Comparison of ENCODE assay signal across 8 cellular contexts in the genomic region with DNA sequence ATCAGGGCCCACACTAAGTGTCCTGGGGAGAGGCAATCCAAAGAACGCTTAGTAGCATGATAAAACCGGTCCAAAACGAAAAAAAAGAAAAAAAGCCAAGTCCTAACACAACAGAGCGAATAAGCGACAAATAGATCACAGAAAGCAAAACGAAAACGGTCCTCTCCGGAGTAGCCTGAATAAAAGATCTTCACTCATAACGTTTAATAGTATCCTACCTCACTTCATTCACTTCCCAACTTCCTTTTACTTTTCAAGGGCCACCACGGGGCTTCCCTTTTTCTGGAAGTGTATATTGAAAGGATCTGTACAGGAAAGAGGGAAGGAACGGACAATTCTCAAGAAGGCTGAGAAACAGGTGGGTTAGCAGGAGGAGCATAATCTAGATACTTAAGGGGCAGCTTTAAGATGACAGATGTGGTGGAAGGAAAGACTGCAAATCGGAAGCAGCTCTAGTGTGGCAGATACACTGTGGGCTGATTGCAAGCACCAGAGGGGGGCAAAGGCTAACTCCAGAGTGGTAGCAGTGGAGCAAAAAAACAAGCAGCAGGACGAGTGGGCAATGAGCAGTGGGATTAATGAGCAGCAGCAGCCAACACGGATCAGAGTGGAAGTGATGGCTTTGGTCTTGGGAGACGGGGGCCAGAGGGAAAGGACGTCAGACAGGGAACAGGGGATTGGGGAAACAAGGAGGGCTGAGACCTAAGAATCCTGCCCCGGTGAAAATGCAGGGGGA. TPM values are rescaled to one million over a fixed set of nuclear protein-coding genes. Genes with fewer than 3 reads are reported as not detected.
DNase-seq lines count a peak whose midpoint lies in the region; ATAC-seq and TF ChIP-seq lines count a peak whose summit lies in the region.

No MANE protein-coding gene starts in this region.

- ATAC-seq in HG02852 (IDR thresholded peaks at IDR 0.05; ENCODE audit: unreplicated experiment) (peak; percentile 19), HG03135 (IDR thresholded peaks at IDR 0.05; ENCODE audit: unreplicated experiment) (no peak)

- peak overlapping the region; percentile 87 for H3K4me2 ChIP-seq in mammary epithelial cell (ENCODE audit: insufficient read depth, low read depth, low read length)

- intact Hi-C loops in mammary epithelial cell (cut with micrococcal nuclease), result loop anchor here (1.0 to 2.0 kb wide), 2 partner anchors 96 to 228 kb away; no protein-coding TSS in a partner anchor

- CTCF ChIA-PET in mammary epithelial cell (lab: Charles Lee; ENCODE audit: low non-redundant PET), result no interaction called here

- WGBS in mammary epithelial cell (ENCODE audit: low coverage, missing lambda C conversion rate), result 2% methylated on average over 14 of the region's 17 CpGs

- no TSS peak for BruUV-seq in mammary epithelial cell (replicated peaks; lab: Mats Ljungman, UMichigan)

- H3K9me3 ChIP-seq in mammary epithelial cell (replicated peaks; ENCODE audit: insufficient read depth, low read length), result no peaks in the 10 kb centered on the region

- peaks cover 2% of the 10 kb centered on the region for H3K36me3 ChIP-seq in mammary epithelial cell (ENCODE audit: insufficient read depth, low read length)

- peaks cover 54% of the 10 kb centered on the region for H3K79me2 ChIP-seq in mammary epithelial cell (ENCODE audit: insufficient read depth, low read length)

- peak overlapping the region; percentile 100 for H2AFZ ChIP-seq in mammary epithelial cell (ENCODE audit: low read depth, low read length)

- no peak for TF ChIP-seq CTCF in mammary epithelial cell (conservative IDR thresholded peaks at IDR 0.05 in 1 of 2, IDR thresholded peaks at IDR 0.05 in 1 of 2; ENCODE audit: extremely low read depth in 1 of 2, insufficient read depth in 1 of 2, low read depth in 1 of 2, low read length in 2 of 2)

- peaks cover 7% of the 10 kb centered on the region for H3K4me1 ChIP-seq in mammary epithelial cell (ENCODE audit: insufficient read depth, low read length)

- H3K27ac ChIP-seq in mammary epithelial cell (ENCODE audit: insufficient read depth, low read depth, low read length), result peak overlapping the region; percentile 95

- peak overlapping the region; percentile 99 for H3K9ac ChIP-seq in mammary epithelial cell (ENCODE audit: insufficient read depth, low read length)

- H3K4me3 ChIP-seq in mammary epithelial cell (replicated peaks in 1 of 3; ENCODE audit: insufficient read depth in 1 of 3, low read depth in 2 of 3, low read length in 3 of 3), result peak overlapping the region; percentile 73 to 91 (median 86)

- dilution Hi-C loops in mammary epithelial cell (cut with HindIII; ENCODE audit: low sequenced_read_pairs), result no loop called here

- no peaks in the 10 kb centered on the region for H3K27me3 ChIP-seq in mammary epithelial cell (ENCODE audit: insufficient read depth, low read length)

- in situ Hi-C loops in mammary epithelial cell (cut with MboI; ENCODE audit: low sequenced_read_pairs in 2 of 2), result no loop called here

- DNase-seq in activated gamma-delta T cell treated with Interleukin-2 at 50 U/mL for 16 hours (peak; percentile 24), activated gamma-delta T cell (lab: John Stamatoyannopoulos, UW) (no peak), RKO (ENCODE audit: low spot score) (peak; percentile 84), mammary epithelial cell (peak; percentile 44), kidney tubule cell (ENCODE audit: low spot score) (peak; percentile 43)
- DNase-seq in stimulated activated CD4-positive, alpha-beta T cell treated with anti-CD3 and anti-CD28 coated beads, Interleukin-4, amount 100 ng/mL, for 4 hours, result peak; percentile 2 to 7

- no peaks in the 10 kb centered on the region for H4K20me1 ChIP-seq in mammary epithelial cell (ENCODE audit: insufficient read depth, low read length)

RNA-seq across cellular contexts. Expression of gene CNOT4, which starts 0.9 kb away (rescaled TPM):
- total RNA-seq in mammary epithelial cell, result 10 to 100 TPM; 12.7 to 23.1 TPM
- 10.9 TPM for polyA plus RNA-seq in mammary epithelial cell
- polyA minus RNA-seq in mammary epithelial cell, result 105 TPM

RNA-seq across cellular contexts. Expression of gene NUP205, which starts 48.7 kb away (rescaled TPM):
- 10 to 100 TPM; 61.3 to 76.6 TPM for total RNA-seq in mammary epithelial cell
- 57.9 TPM for polyA plus RNA-seq in mammary epithelial cell
- polyA minus RNA-seq in mammary epithelial cell, result 126 TPM
